In the genomic region with DNA sequence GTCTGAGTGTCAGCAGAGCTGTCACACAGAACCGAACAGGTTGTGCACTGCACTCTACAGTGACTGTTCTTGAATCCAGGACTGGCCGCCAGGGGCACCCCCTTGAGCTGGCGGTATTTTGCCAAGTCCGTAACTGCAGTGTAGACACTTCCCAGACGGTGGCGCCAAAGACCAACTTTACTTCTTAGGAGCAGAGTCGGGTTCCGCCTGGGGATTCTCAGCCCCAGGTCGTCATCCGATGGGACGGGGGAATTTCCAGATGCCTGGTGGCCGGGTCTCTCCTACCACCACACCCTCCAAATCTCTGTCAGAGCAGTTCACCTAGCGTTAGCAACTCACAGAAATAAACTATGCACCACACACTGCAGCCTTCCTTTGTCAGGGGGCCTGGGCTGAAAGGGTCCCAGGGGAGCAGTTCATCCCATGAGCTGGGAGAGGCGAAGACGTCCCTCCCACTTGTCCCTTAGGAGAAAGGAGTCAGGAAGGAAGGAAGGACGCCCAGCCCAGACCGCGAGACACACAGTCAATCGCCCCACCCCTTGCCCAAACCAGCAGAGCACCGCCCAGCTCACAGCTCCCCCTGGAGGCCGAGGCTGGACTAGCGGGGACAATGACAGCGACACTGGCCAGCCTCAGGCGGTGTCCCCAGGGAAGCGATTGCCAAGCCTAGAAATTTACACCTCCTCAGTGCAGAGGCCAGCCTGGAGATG, we compare ENCODE assay signal across 1 cellular context.
A peak's percentile ranks its signal among the peaks of the same experiment; 100 is the strongest.
TF ChIP-seq lines count a peak whose summit lies in the region.

No MANE protein-coding gene starts in this region.

TF ChIP-seq in HepG2, 621 proteins besides CTCF, POLR2A, EP300 and RAD21 (continued from another document and continues in another):
- TF ChIP-seq, protein P1, sequence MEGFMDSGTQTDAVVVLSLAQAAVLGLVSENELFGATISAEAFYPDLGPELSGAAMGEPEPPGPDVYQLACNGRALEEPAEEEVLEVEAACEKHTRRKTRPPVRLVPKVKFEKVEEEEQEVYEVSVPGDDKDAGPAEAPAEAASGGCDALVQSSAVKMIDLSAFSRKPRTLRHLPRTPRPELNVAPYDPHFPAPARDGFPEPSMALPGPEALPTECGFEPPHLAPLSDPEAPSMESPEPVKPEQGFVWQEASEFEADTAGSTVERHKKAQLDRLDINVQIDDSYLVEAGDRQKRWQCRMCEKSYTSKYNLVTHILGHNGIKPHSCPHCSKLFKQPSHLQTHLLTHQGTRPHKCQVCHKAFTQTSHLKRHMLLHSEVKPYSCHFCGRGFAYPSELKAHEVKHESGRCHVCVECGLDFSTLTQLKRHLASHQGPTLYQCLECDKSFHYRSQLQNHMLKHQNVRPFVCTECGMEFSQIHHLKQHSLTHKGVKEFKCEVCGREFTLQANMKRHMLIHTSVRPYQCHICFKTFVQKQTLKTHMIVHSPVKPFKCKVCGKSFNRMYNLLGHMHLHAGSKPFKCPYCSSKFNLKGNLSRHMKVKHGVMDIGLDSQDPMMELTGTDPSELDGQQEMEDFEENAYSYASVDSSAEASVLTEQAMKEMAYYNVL (CRISPR knock-in tag; IDR thresholded peaks at IDR 0.05; ENCODE audit: borderline replicate concordance): peak; percentile 79; the same call in 1 of the 2 replicates
- TF ChIP-seq ZFP82 (CRISPR knock-in tag; IDR thresholded peaks at IDR 0.05; ENCODE audit: borderline replicate concordance) (no peak; the same call in 1 of the 2 replicates), SMAD3 (CRISPR knock-in tag; IDR thresholded peaks at IDR 0.05) (peak; percentile 87), ZNF589 (CRISPR knock-in tag; conservative IDR thresholded peaks at IDR 0.05) (no peak), ZNF331 (CRISPR knock-in tag; IDR thresholded peaks at IDR 0.05) (peak; percentile 79), MIER3 (CRISPR knock-in tag; IDR thresholded peaks at IDR 0.05; ENCODE audit: borderline replicate concordance) (no peak), ZBTB38 (CRISPR knock-in tag; IDR thresholded peaks at IDR 0.05) (peak; percentile 62), KLF12 (CRISPR knock-in tag; IDR thresholded peaks at IDR 0.05; ENCODE audit: borderline replicate concordance) (peak; percentile 89; the same call in 1 of the 2 replicates), MYC (CRISPR knock-in tag; IDR thresholded peaks at IDR 0.05; ENCODE audit: borderline replicate concordance) (peak; percentile 58; the same call in 1 of the 2 replicates), FOXC1 (CRISPR knock-in tag; IDR thresholded peaks at IDR 0.05; ENCODE audit: borderline replicate concordance) (peak; percentile 83), CENPT (CRISPR knock-in tag; IDR thresholded peaks at IDR 0.05; ENCODE audit: low read depth) (no peak), YY1 (IDR thresholded peaks at IDR 0.05; ENCODE audit: insufficient read depth, insufficient replicate concordance, low read depth, low read length) (peak; percentile 60), ZSCAN5A (CRISPR knock-in tag; IDR thresholded peaks at IDR 0.05; ENCODE audit: borderline replicate concordance) (no peak), GFI1 (CRISPR knock-in tag; IDR thresholded peaks at IDR 0.05; ENCODE audit: borderline replicate concordance) (no peak), ZNF891 (CRISPR knock-in tag; IDR thresholded peaks at IDR 0.05) (peak; percentile 82), ZSCAN9 (CRISPR knock-in tag; IDR thresholded peaks at IDR 0.05; ENCODE audit: borderline replicate concordance) (0 out of 2 replicates have a peak, but pooled peaks have one; percentile 31), SRF (IDR thresholded peaks at IDR 0.05; ENCODE audit: low read depth, low read length) (peak; percentile 39; the same call in 1 of the 2 replicates), KMT2A (CRISPR knock-in tag; IDR thresholded peaks at IDR 0.05) (no peak; the same call in 1 of the 2 replicates), TARDBP (CRISPR knock-in tag; IDR thresholded peaks at IDR 0.05) (peak; percentile 56), STAG1 (CRISPR knock-in tag; IDR thresholded peaks at IDR 0.05) (peak; percentile 96), TRIM24 (CRISPR knock-in tag; IDR thresholded peaks at IDR 0.05) (no peak), KLF16 (CRISPR knock-in tag; IDR thresholded peaks at IDR 0.05) (peak in 1 of 2 experiments; percentile 58; a peak in 1 of 4 replicates), ARHGAP35 (CRISPR knock-in tag; IDR thresholded peaks at IDR 0.05; ENCODE audit: borderline replicate concordance) (0 out of 2 replicates have a peak, but pooled peaks have one; percentile 40), ISL2 (CRISPR knock-in tag; IDR thresholded peaks at IDR 0.05) (peak; percentile 75), ARID5B (CRISPR knock-in tag; IDR thresholded peaks at IDR 0.05) (peak; percentile 52; the same call in 1 of the 2 replicates), PITX1 (CRISPR knock-in tag; IDR thresholded peaks at IDR 0.05) (peak; percentile 63; the same call in 1 of the 2 replicates), SP1 (IDR thresholded peaks at IDR 0.05) (no peak), SP1 (CRISPR knock-in tag; IDR thresholded peaks at IDR 0.05) (peak; percentile 89), MTF2 (CRISPR knock-in tag; IDR thresholded peaks at IDR 0.05; ENCODE audit: borderline replicate concordance) (peak; percentile 52; the same call in 1 of the 2 replicates), SKI (IDR thresholded peaks at IDR 0.05; ENCODE audit: partially characterized antibody) (no peak), HDAC1 (CRISPR knock-in tag; IDR thresholded peaks at IDR 0.05) (peak; percentile 73), FOXA3 (CRISPR knock-in tag; IDR thresholded peaks at IDR 0.05) (0 out of 2 replicates have a peak, but pooled peaks have one; percentile 24), ZNF724P (CRISPR knock-in tag; IDR thresholded peaks at IDR 0.05; ENCODE audit: borderline replicate concordance) (no peak), NFAT5 (CRISPR knock-in tag; IDR thresholded peaks at IDR 0.05) (0 out of 2 replicates have a peak, but pooled peaks have one; percentile 46), ZSCAN29 (CRISPR knock-in tag; conservative IDR thresholded peaks at IDR 0.05) (peak; percentile 84), TEAD3 (CRISPR knock-in tag; optimal IDR thresholded peaks at IDR 0.05; ENCODE audit: borderline replicate concordance) (peak; percentile 87)
- TF ChIP-seq, protein P2, sequence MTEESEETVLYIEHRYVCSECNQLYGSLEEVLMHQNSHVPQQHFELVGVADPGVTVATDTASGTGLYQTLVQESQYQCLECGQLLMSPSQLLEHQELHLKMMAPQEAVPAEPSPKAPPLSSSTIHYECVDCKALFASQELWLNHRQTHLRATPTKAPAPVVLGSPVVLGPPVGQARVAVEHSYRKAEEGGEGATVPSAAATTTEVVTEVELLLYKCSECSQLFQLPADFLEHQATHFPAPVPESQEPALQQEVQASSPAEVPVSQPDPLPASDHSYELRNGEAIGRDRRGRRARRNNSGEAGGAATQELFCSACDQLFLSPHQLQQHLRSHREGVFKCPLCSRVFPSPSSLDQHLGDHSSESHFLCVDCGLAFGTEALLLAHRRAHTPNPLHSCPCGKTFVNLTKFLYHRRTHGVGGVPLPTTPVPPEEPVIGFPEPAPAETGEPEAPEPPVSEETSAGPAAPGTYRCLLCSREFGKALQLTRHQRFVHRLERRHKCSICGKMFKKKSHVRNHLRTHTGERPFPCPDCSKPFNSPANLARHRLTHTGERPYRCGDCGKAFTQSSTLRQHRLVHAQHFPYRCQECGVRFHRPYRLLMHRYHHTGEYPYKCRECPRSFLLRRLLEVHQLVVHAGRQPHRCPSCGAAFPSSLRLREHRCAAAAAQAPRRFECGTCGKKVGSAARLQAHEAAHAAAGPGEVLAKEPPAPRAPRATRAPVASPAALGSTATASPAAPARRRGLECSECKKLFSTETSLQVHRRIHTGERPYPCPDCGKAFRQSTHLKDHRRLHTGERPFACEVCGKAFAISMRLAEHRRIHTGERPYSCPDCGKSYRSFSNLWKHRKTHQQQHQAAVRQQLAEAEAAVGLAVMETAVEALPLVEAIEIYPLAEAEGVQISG (CRISPR knock-in tag; IDR thresholded peaks at IDR 0.05): peak; percentile 65
- TF ChIP-seq, protein P3, sequence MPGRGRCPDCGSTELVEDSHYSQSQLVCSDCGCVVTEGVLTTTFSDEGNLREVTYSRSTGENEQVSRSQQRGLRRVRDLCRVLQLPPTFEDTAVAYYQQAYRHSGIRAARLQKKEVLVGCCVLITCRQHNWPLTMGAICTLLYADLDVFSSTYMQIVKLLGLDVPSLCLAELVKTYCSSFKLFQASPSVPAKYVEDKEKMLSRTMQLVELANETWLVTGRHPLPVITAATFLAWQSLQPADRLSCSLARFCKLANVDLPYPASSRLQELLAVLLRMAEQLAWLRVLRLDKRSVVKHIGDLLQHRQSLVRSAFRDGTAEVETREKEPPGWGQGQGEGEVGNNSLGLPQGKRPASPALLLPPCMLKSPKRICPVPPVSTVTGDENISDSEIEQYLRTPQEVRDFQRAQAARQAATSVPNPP (CRISPR knock-in tag; IDR thresholded peaks at IDR 0.05): peak; percentile 60; the same call in 1 of the 2 replicates
- TF ChIP-seq, protein P4, sequence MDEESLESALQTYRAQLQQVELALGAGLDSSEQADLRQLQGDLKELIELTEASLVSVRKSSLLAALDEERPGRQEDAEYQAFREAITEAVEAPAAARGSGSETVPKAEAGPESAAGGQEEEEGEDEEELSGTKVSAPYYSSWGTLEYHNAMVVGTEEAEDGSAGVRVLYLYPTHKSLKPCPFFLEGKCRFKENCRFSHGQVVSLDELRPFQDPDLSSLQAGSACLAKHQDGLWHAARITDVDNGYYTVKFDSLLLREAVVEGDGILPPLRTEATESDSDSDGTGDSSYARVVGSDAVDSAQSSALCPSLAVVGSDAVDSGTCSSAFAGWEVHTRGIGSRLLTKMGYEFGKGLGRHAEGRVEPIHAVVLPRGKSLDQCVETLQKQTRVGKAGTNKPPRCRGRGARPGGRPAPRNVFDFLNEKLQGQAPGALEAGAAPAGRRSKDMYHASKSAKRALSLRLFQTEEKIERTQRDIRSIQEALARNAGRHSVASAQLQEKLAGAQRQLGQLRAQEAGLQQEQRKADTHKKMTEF (CRISPR knock-in tag; IDR thresholded peaks at IDR 0.05): peak; percentile 74
